22 cellular contexts compared by ENCODE assay signal in genomic region chr6:99178168-99178567, GRCh38.
DNase-seq lines count a peak whose midpoint lies in the region; ATAC-seq and TF ChIP-seq lines count a peak whose summit lies in the region.
"Had no signal": no experiment of that assay in that cellular context is flagged by ENCODE, and none has a peak within 500 bp of the region (broad histone marks: within the 10 kb centered on the region; RNA-seq: fewer than 3 reads in every experiment).

No MANE protein-coding gene starts in this region.

- DNase-seq in mammary epithelial cell: peak; percentile 76
- no peak for DNase-seq in breast epithelium (ENCODE audit: low spot score in 2 of 2)
- peak; percentile 29 for DNase-seq in epithelial cell of prostate (ENCODE audit: low read depth, low spot score)
- no peak for DNase-seq in H4 (ENCODE audit: low spot score)
- no peak for DNase-seq in NOMO-1 treated with dmso at 0.1 percent for 144 hours (lab: John Stamatoyannopoulos, UW; ENCODE audit: unreplicated experiment)
- DNase-seq in naive thymus-derived CD4-positive, alpha-beta T cell: no peak
- DNase-seq: activated CD4-positive, alpha-beta T cell treated with anti-CD3 and anti-CD28 coated beads, Interleukin-2, amount 50 U/mL, for 48 hours; activated naive CD4-positive, alpha-beta T cell treated with anti-CD3 and anti-CD28 coated beads for 36 hours; C1 segment of cervical spinal cord; DMS79; GOT3; hypothalamus; mucosa of descending colon; NCI-H1105; NCI-H82; stimulated activated naive CD4-positive, alpha-beta T cell; transverse colon had no signal

- no peak for TF ChIP-seq POLR2A in breast epithelium (IDR thresholded peaks at IDR 0.05)

- no peak overlapping the region for H3K4me3 Mint-ChIP-seq in naive thymus-derived CD4-positive, alpha-beta T cell
- H3K4me3 Mint-ChIP-seq: activated naive CD4-positive, alpha-beta T cell treated with anti-CD3 and anti-CD28 coated beads for 36 hours; IgD-negative memory B cell had no signal

- no peak overlapping the region for H3K27ac Mint-ChIP-seq in naive thymus-derived CD4-positive, alpha-beta T cell
- H3K27ac Mint-ChIP-seq: activated naive CD4-positive, alpha-beta T cell treated with anti-CD3 and anti-CD28 coated beads for 36 hours; IgD-negative memory B cell had no signal

- no peak overlapping the region for H3K9ac ChIP-seq in mammary epithelial cell (ENCODE audit: insufficient read depth, low read length)

- no peak overlapping the region for H2AFZ ChIP-seq in mammary epithelial cell (ENCODE audit: low read depth, low read length)

- in situ Hi-C loops in mammary epithelial cell (cut with MboI; ENCODE audit: low sequenced_read_pairs in 2 of 2): no loop called here

- peak; percentile 59 for ATAC-seq in HG03565 (IDR thresholded peaks at IDR 0.05; ENCODE audit: unreplicated experiment)
- ATAC-seq in HG02798 (IDR thresholded peaks at IDR 0.05; ENCODE audit: poor library complexity, unreplicated experiment): no peak
- ATAC-seq in naive thymus-derived CD4-positive, alpha-beta T cell: no peak
- ATAC-seq: mucosa of descending colon had no signal

- H3K36me3 ChIP-seq in mammary epithelial cell (ENCODE audit: insufficient read depth, low read length) (no peaks in the 10 kb centered on the region), breast epithelium (no peaks in the 10 kb centered on the region)
- H3K36me3 ChIP-seq in naive thymus-derived CD4-positive, alpha-beta T cell (ENCODE audit: control insufficient read depth in 2 of 3, insufficient read depth in 3 of 3, low read length in 3 of 3): no peaks in the 10 kb centered on the region
- H3K36me3 ChIP-seq: ascending aorta, right atrium auricular region, transverse colon had no signal

- peaks cover 2 to 37% (median 14%) of the 10 kb centered on the region in 11 donors for H3K9me3 Mint-ChIP-seq in naive thymus-derived CD4-positive, alpha-beta T cell

- H3K27me3 Mint-ChIP-seq in naive thymus-derived CD4-positive, alpha-beta T cell: peaks cover 0 to 3% (median 0%) of the 10 kb centered on the region in 5 donors

- H3K27ac ChIP-seq in mammary epithelial cell (ENCODE audit: insufficient read depth, low read depth, low read length) (no peak overlapping the region), breast epithelium (no peak overlapping the region), epithelial cell of prostate (peak overlapping the region; percentile 31)
- no peak overlapping the region for H3K27ac ChIP-seq in naive thymus-derived CD4-positive, alpha-beta T cell (ENCODE audit: low read depth, low read length)
- H3K27ac ChIP-seq: ascending aorta, right atrium auricular region, transverse colon had no signal

- H3K36me3 Mint-ChIP-seq in naive thymus-derived CD4-positive, alpha-beta T cell: no peaks in the 10 kb centered on the region
- H3K36me3 Mint-ChIP-seq: IgD-negative memory B cell had no signal

- H3K4me2 ChIP-seq in mammary epithelial cell (ENCODE audit: insufficient read depth, low read depth, low read length): peak overlapping the region; percentile 51

- dilution Hi-C loops in mammary epithelial cell (cut with HindIII; ENCODE audit: low sequenced_read_pairs): no loop called here

- no peaks in the 10 kb centered on the region for H3K27me3 ChIP-seq in mammary epithelial cell (ENCODE audit: insufficient read depth, low read length)
- no peaks in the 10 kb centered on the region for H3K27me3 ChIP-seq in breast epithelium
- no peaks in the 10 kb centered on the region for H3K27me3 ChIP-seq in naive thymus-derived CD4-positive, alpha-beta T cell (ENCODE audit: control insufficient read depth in 2 of 2, insufficient read depth in 2 of 2, low read length in 2 of 2)
- H3K27me3 ChIP-seq: ascending aorta, right atrium auricular region, transverse colon had no signal

- POLR2A ChIA-PET in naive thymus-derived CD4-positive, alpha-beta T cell (lab: Charles Lee): no interaction called here

- H3K9me3 ChIP-seq in mammary epithelial cell (replicated peaks; ENCODE audit: insufficient read depth, low read length) (peaks cover 9% of the 10 kb centered on the region), breast epithelium (peaks cover 0 to 16% of the 10 kb centered on the region in 2 donors)
- no peaks in the 10 kb centered on the region for H3K9me3 ChIP-seq in naive thymus-derived CD4-positive, alpha-beta T cell (ENCODE audit: control insufficient read depth in 2 of 3, low read length in 3 of 3)
- H3K9me3 ChIP-seq: ascending aorta had no signal

- no TSS peak for BruUV-seq in mammary epithelial cell (replicated peaks; lab: Mats Ljungman, UMichigan)

- no CpG with 5 or more reads among the region's 2 CpGs for WGBS in mammary epithelial cell (ENCODE audit: low coverage, missing lambda C conversion rate)

- no peak for TF ChIP-seq CTCF in mammary epithelial cell (conservative IDR thresholded peaks at IDR 0.05 in 1 of 2, IDR thresholded peaks at IDR 0.05 in 1 of 2; ENCODE audit: extremely low read depth in 1 of 2, insufficient read depth in 1 of 2, low read depth in 1 of 2, low read length in 2 of 2)
- TF ChIP-seq CTCF in breast epithelium (IDR thresholded peaks at IDR 0.05): no peak

- H3K4me3 ChIP-seq in mammary epithelial cell (replicated peaks in 1 of 3; ENCODE audit: insufficient read depth in 1 of 3, low read depth in 2 of 3, low read length in 3 of 3): no peak overlapping the region
- H3K4me3 ChIP-seq in breast epithelium: no peak overlapping the region
- H3K4me3 ChIP-seq in naive thymus-derived CD4-positive, alpha-beta T cell (ENCODE audit: low read length): no peak overlapping the region
- H3K4me3 ChIP-seq: ascending aorta, mucosa of descending colon, right atrium auricular region, transverse colon had no signal

- no peaks in the 10 kb centered on the region for H4K20me1 ChIP-seq in mammary epithelial cell (ENCODE audit: insufficient read depth, low read length)

- H3K4me1 Mint-ChIP-seq in naive thymus-derived CD4-positive, alpha-beta T cell: no peaks in the 10 kb centered on the region
- H3K4me1 Mint-ChIP-seq: IgD-negative memory B cell had no signal

- H3K4me1 ChIP-seq in mammary epithelial cell (ENCODE audit: insufficient read depth, low read length) (peaks cover 7% of the 10 kb centered on the region), breast epithelium (no peaks in the 10 kb centered on the region)
- no peaks in the 10 kb centered on the region for H3K4me1 ChIP-seq in naive thymus-derived CD4-positive, alpha-beta T cell (ENCODE audit: control insufficient read depth in 2 of 2, insufficient read depth in 2 of 2, low read length in 2 of 2)
- H3K4me1 ChIP-seq: ascending aorta, right atrium auricular region, transverse colon had no signal

- CTCF ChIA-PET in mammary epithelial cell (lab: Charles Lee; ENCODE audit: low non-redundant PET): no interaction called here
- CTCF ChIA-PET in naive thymus-derived CD4-positive, alpha-beta T cell (lab: Charles Lee): no interaction called here

- intact Hi-C loops in mammary epithelial cell (cut with micrococcal nuclease) (no loop called here), breast epithelium (cut with DNase I; ENCODE audit: low total_unique reads) (loop anchor here (2.0 kb wide), 1 partner anchor 53 kb away; no protein-coding TSS in a partner anchor)
- intact Hi-C loops in naive thymus-derived CD4-positive, alpha-beta T cell (cut with micrococcal nuclease): no loop called here

- H3K79me2 ChIP-seq in mammary epithelial cell (ENCODE audit: insufficient read depth, low read length): no peaks in the 10 kb centered on the region

Comparison
In these comparisons a context has a peak if more than half of its experiments do, and no peak if none do; other contexts are left out.
1. DNase-seq: peak in mammary epithelial cell (single experiment) and epithelial cell of prostate (single experiment); none in breast epithelium (0 of 2), H4 (single experiment), NOMO-1 treated with dmso at 0.1 percent for 144 hours (single experiment) and naive thymus-derived CD4-positive, alpha-beta T cell (0 of 9).